Comparison of ENCODE assay signal across 23 cellular contexts in genomic region chr6:135185483-135185882, GRCh38. TPM values are rescaled to one million over a fixed set of nuclear protein-coding genes. Genes with fewer than 3 reads are reported as not detected.
DNase-seq lines count a peak whose midpoint lies in the region; ATAC-seq, FAIRE-seq and TF ChIP-seq lines count a peak whose summit lies in the region.
"Had no signal": no experiment of that assay in that cellular context is flagged by ENCODE, and none has a peak within 500 bp of the region (broad histone marks: within the 10 kb centered on the region; RNA-seq: fewer than 3 reads in every experiment).

No MANE protein-coding gene starts in this region.

- no peak for TF ChIP-seq RAD21 in GM12878 (IDR thresholded peaks at IDR 0.05; ENCODE audit: insufficient read depth, low read depth, low read length)

- peak overlapping the region; percentile 56 for H2AFZ ChIP-seq in GM12878 (ENCODE audit: control insufficient read depth, low read depth, low read length)
- H2AFZ ChIP-seq: neural progenitor cell had no signal

- no peak for FAIRE-seq in GM12878 (lab: Jason Lieb, UNC)
- FAIRE-seq: A549, endothelial cell of umbilical vein, frontal cortex had no signal

- intact Hi-C loops in GM12878 (cut with micrococcal nuclease; ENCODE audit: unreplicated experiment), result no loop called here

- H3K4me2 ChIP-seq in BLaER1, result peak overlapping the region; percentile 92
- peak overlapping the region; percentile 99 for H3K4me2 ChIP-seq in GM12878 (ENCODE audit: control insufficient read depth, insufficient read depth)
- H3K4me2 ChIP-seq: A549, neural progenitor cell had no signal

- H4K20me1 ChIP-seq in BLaER1 (peaks cover 84% of the 10 kb centered on the region), GM12878 (ENCODE audit: control insufficient read depth, insufficient read depth) (no peaks in the 10 kb centered on the region)

- H3K36me3 ChIP-seq in BLaER1 (peaks cover 83% of the 10 kb centered on the region), GM12878 (ENCODE audit: control insufficient read depth in 2 of 2, insufficient read depth in 2 of 2, low read length in 1 of 2) (peaks cover 0 to 12% of the 10 kb centered on the region in 2 experiments)
- H3K36me3 ChIP-seq: MG63, neural progenitor cell had no signal

- peak overlapping the region; percentile 99 for H3K9ac ChIP-seq in BLaER1
- peak overlapping the region; percentile 28; the same call in 1 of the 2 replicates for H3K9ac ChIP-seq in GM12878 (ENCODE audit: control insufficient read depth, insufficient read depth, low read length)
- H3K9ac ChIP-seq: neural progenitor cell had no signal

- CTCF ChIA-PET in GM12878 (lab: Yijun Ruan, JAX), result interaction anchor here (0.6 to 12.3 kb wide), 11 partner anchors 18 to 245 kb away, joined by 3 to 149 read pairs (median 13); no protein-coding TSS in a partner anchor

- ATAC-seq in GM12878 (no peak), omental fat pad (ENCODE audit: low FRiP score) (no peak)
- ATAC-seq: A549; activated CD4-positive, CD25-positive, alpha-beta regulatory T cell treated with anti-CD3 and anti-CD28 coated beads, Interleukin-2, amount 50 U/mL, for 24 hours; left colon; stimulated activated memory B cell treated with anti-CD40 and anti-IgM and Interleukin-4, amounts not matched to agents 10 μg/mL and 1 μg/mL and 100 μg/mL, for 72 hours had no signal

- H3K4me1 ChIP-seq in BLaER1 (peaks cover 55% of the 10 kb centered on the region), GM12878 (ENCODE audit: control insufficient read depth, insufficient read depth, low read length) (peaks cover 12% of the 10 kb centered on the region)
- H3K4me1 ChIP-seq: A549 had no signal

- no peak for TF ChIP-seq EP300 in GM12878 (IDR thresholded peaks at IDR 0.05; ENCODE audit: borderline replicate concordance in 1 of 2, control insufficient read depth in 1 of 2, low read depth in 2 of 2, low read length in 2 of 2)

- in situ Hi-C loops in GM12878 (cut with MboI), result no loop called here

- H3K27me3 ChIP-seq in BLaER1 (no peaks in the 10 kb centered on the region), GM12878 (replicated peaks in 1 of 2; ENCODE audit: control insufficient read depth in 2 of 2, insufficient read depth in 2 of 2, low read length in 1 of 2) (no peaks in the 10 kb centered on the region)

- H3K27ac ChIP-seq in BLaER1 (peak overlapping the region; percentile 99), GM12878 (ENCODE audit: control insufficient read depth, insufficient read depth) (peak overlapping the region; percentile 6; the same call in 1 of the 2 replicates)
- H3K27ac ChIP-seq: A549, neural progenitor cell had no signal

- POLR2A ChIA-PET in GM12878 (lab: Charles Lee), result no interaction called here

- no TSS peak for BruUV-seq in GM12878 (replicated peaks; lab: Mats Ljungman, UMichigan)

- SMC1A ChIA-PET in GM12878 (lab: Charles Lee; ENCODE audit: uncharacterized antibody, unreplicated experiment), result interaction anchor here (1.0 to 12.3 kb wide), 11 partner anchors 12 to 235 kb away, joined by 3 to 133 read pairs (median 16); no protein-coding TSS in a partner anchor

- TF ChIP-seq POLR2A in NB4 (IDR thresholded peaks at IDR 0.05; ENCODE audit: extremely low read depth, insufficient read length), result no peak
- TF ChIP-seq POLR2A in GM12878 (IDR thresholded peaks at IDR 0.05; ENCODE audit: low read depth, low read length), result no peak

- WGBS in GM12878 (ENCODE audit: insufficient coverage, insufficient replicate concordance, low lambda C conversion rate, missing lambda C conversion rate), result 75% methylated on average over 3 of the region's 3 CpGs

- H3K9me3 ChIP-seq in BLaER1, result no peaks in the 10 kb centered on the region; the same call in 1 of the 2 replicates
- no peaks in the 10 kb centered on the region for H3K9me3 ChIP-seq in GM12878 (replicated peaks; ENCODE audit: control insufficient read depth, insufficient read depth, low read length)
- H3K9me3 ChIP-seq: A549, MG63 had no signal

- H3K4me3 ChIP-seq in BLaER1 (peak overlapping the region; percentile 99), NB4 (ENCODE audit: low read depth, low read length) (peak overlapping the region; percentile 97), GM12878 (no peak overlapping the region)
- H3K4me3 ChIP-seq: A549, MG63, neural progenitor cell had no signal

- peak; percentile 19 for DNase-seq in NCI-H82 (lab: John Stamatoyannopoulos, UW)
- DNase-seq in NCI-H82 treated with DMSO at 0.1 percent for 48 hours (lab: John Stamatoyannopoulos, UW; ENCODE audit: unreplicated experiment), result no peak
- peak; percentile 65 for DNase-seq in NB4 (ENCODE audit: low read depth)
- no peak for DNase-seq in GM12878 (ENCODE audit: low read depth, low spot score)
- no peak for DNase-seq in omental fat pad (ENCODE audit: low spot score)
- DNase-seq in pons (ENCODE audit: low spot score), result no peak
- DNase-seq in stimulated activated CD4-positive, alpha-beta T cell treated with anti-CD3 and anti-CD28 coated beads, Interleukin-4, amount 100 ng/mL, for 4 hours, result no peak
- DNase-seq: activated naive CD4-positive, alpha-beta T cell treated with anti-CD3 and anti-CD28 coated beads, Interleukin-2, amount 10 ng/mL, durations not matched to agents 7 days and 5 days; CD4-positive, CD25-positive, alpha-beta regulatory T cell; cortex of kidney; left colon; MG63; midbrain; Right ventricle myocardium superior; stimulated activated CD4-positive, alpha-beta T cell treated with anti-CD3 and anti-CD28 coated beads, Interleukin-12 subunit alpha, Interleukin-12 subunit beta, amount 100 ng/mL, for 4 hours had no signal

- H3K79me2 ChIP-seq in GM12878 (ENCODE audit: control insufficient read depth, insufficient read depth, low read length), result peaks cover 54% of the 10 kb centered on the region

- RAD21 ChIA-PET in GM12878 (lab: Charles Lee; ENCODE audit: unreplicated experiment), result interaction anchor here (3.1 to 8.1 kb wide), 4 partner anchors 22 to 164 kb away, joined by 15 to 98 read pairs (median 47); no protein-coding TSS in a partner anchor

- TF ChIP-seq CTCF in NB4 (IDR thresholded peaks at IDR 0.05; ENCODE audit: low read depth, low read length) (no peak), GM12878 (IDR thresholded peaks at IDR 0.05 in 2 of 3, conservative IDR thresholded peaks at IDR 0.05 in 1 of 3; ENCODE audit: control insufficient read depth in 2 of 3, extremely low read depth in 1 of 3, insufficient read depth in 1 of 3, low read depth in 3 of 3, low read length in 3 of 3) (no peak), omental fat pad (IDR thresholded peaks at IDR 0.05) (no peak)

TF ChIP-seq in GM12878, 131 proteins besides CTCF, POLR2A, EP300 and RAD21:
- TF ChIP-seq CHD1 (IDR thresholded peaks at IDR 0.05; ENCODE audit: low read depth, low read length), result no peak
- TF ChIP-seq, protein P1, sequence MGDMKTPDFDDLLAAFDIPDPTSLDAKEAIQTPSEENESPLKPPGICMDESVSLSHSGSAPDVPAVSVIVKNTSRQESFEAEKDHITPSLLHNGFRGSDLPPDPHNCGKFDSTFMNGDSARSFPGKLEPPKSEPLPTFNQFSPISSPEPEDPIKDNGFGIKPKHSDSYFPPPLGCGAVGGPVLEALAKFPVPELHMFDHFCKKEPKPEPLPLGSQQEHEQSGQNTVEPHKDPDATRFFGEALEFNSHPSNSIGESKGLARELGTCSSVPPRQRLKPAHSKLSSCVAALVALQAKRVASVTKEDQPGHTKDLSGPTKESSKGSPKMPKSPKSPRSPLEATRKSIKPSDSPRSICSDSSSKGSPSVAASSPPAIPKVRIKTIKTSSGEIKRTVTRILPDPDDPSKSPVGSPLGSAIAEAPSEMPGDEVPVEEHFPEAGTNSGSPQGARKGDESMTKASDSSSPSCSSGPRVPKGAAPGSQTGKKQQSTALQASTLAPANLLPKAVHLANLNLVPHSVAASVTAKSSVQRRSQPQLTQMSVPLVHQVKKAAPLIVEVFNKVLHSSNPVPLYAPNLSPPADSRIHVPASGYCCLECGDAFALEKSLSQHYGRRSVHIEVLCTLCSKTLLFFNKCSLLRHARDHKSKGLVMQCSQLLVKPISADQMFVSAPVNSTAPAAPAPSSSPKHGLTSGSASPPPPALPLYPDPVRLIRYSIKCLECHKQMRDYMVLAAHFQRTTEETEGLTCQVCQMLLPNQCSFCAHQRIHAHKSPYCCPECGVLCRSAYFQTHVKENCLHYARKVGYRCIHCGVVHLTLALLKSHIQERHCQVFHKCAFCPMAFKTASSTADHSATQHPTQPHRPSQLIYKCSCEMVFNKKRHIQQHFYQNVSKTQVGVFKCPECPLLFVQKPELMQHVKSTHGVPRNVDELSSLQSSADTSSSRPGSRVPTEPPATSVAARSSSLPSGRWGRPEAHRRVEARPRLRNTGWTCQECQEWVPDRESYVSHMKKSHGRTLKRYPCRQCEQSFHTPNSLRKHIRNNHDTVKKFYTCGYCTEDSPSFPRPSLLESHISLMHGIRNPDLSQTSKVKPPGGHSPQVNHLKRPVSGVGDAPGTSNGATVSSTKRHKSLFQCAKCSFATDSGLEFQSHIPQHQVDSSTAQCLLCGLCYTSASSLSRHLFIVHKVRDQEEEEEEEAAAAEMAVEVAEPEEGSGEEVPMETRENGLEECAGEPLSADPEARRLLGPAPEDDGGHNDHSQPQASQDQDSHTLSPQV (IDR thresholded peaks at IDR 0.05), result no peak

RNA-seq across cellular contexts. Expression of gene MYB, which starts 4.4 kb away (rescaled TPM):
- 60.0 and 65.9 TPM in 2 replicates for total RNA-seq in GM12878 (2013; cell fraction: nucleolus; rRNA removed)
- total RNA-seq in GM12878 (2014; rRNA removed), result 16.1 TPM in 2 replicates
- total RNA-seq in GM12878 (2014; rRNA removed; fragmentation: Illumina TruSeq; extraction: Trizol), result 21.8 and 23.2 TPM in 2 replicates
- total RNA-seq in GM12878 (2021), result 21.3 and 22.4 TPM in 2 replicates
- 16.0 TPM for polyA plus RNA-seq in GM12878 (2011; ENCODE audit: low read depth)
- 20.3 and 20.7 TPM in 2 replicates for polyA plus RNA-seq in GM12878 (2011; rRNA removed)
- polyA plus RNA-seq in GM12878 (2011; cell fraction: cytosol; rRNA removed), result 17.6 and 27.0 TPM in 2 replicates
- 26.4 and 28.1 TPM in 2 replicates for polyA plus RNA-seq in GM12878 (2011; cell fraction: nucleus; rRNA removed)
- polyA plus RNA-seq in GM12878 (2012), result 16.1 and 21.0 TPM in 2 replicates
- 25.2 and 32.5 TPM in 2 replicates for polyA plus RNA-seq in GM12878 (2014; fragmentation: Illumina TruSeq; extraction: Trizol)
- 10 to 100 TPM in 1 of 2 experiments, 1 to 10 TPM in 1; 7.0 to 10.3 TPM for polyA plus RNA-seq in GM12878 (2014; fragmentation: Nextera tagmentation; extraction: Ambion mirVana)
- polyA plus RNA-seq in GM12878 (2014; rRNA removed), result 15.5 and 17.9 TPM in 2 replicates
- 10 to 100 TPM; 24.1 to 29.8 TPM for polyA plus RNA-seq in GM12878 (2016; fragmentation: Nextera tagmentation; extraction: Ambion mirVana)
- 30.4 and 34.2 TPM in 2 replicates for polyA minus RNA-seq in GM12878 (2011; rRNA and poly(A)+ RNA removed)
- polyA minus RNA-seq in GM12878 (2011; cell fraction: cytosol; rRNA and poly(A)+ RNA removed), result 12.0 and 13.7 TPM in 2 replicates
- 34.0 and 50.9 TPM in 2 replicates for polyA minus RNA-seq in GM12878 (2011; cell fraction: nucleus; rRNA and poly(A)+ RNA removed)
- under 1 TPM in 3 of 4 donors, not detected in 1; 0.50 to 0.96 (median 0.56) TPM for total RNA-seq in omental fat pad
- total RNA-seq: renal cortical epithelial cell had no signal

Comparison
In these comparisons a context has a peak if more than half of its experiments do, and no peak if none do; other contexts are left out.
1. DNase-seq: peak in NCI-H82 (single experiment) and NB4 (single experiment); none in NCI-H82 treated with DMSO at 0.1 percent for 48 hours (single experiment), GM12878 (single experiment), omental fat pad (single experiment), pons (single experiment) and stimulated activated CD4-positive, alpha-beta T cell treated with anti-CD3 and anti-CD28 coated beads, Interleukin-4, amount 100 ng/mL, for 4 hours (0 of 2).
2. RNA of gene MYB, which starts 4.4 kb away (total RNA-seq): 16.1 to 65.9 TPM in GM12878; 0.50 to 0.96 TPM in omental fat pad; every median in the first group is over 4 times any median in the second.